ENCODE assay signal across 19 cellular contexts in the genomic region with DNA sequence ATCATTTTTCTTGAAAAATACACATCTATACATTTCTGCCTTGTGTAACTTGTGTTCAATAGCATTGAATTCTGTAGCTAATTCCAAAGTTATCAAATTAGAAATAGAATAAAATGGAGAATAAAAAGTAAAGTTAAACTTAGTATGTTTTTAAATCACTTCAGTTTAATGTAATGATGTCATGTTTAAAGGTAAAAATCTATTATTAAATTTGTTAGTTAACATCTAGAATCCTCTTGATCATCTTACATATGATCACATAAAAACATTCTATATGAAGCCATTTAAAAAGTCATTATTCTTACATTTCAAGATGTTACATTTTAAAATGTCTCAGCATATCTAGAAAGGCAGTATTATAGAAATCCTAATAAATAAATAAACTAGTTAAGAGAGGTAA.
DNase-seq lines count a peak whose midpoint lies in the region; FAIRE-seq and TF ChIP-seq lines count a peak whose summit lies in the region.
"Had no signal": no experiment of that assay in that cellular context is flagged by ENCODE, and none has a peak within 500 bp of the region (broad histone marks: within the 10 kb centered on the region; RNA-seq: fewer than 3 reads in every experiment).

No MANE protein-coding gene starts in this region.

- H3K36me3 ChIP-seq in left ventricle myocardium inferior = no peaks in the 10 kb centered on the region

- DNase-seq in ecto neural progenitor cell (ENCODE audit: low spot score) (no peak), caudate nucleus (lab: John Stamatoyannopoulos, UW) (no peak), NCI-H510A (lab: John Stamatoyannopoulos, UW) (no peak), left ventricle myocardium inferior (no peak)
- DNase-seq: 8988T; CD4-positive, alpha-beta T cell; DND-41; EL; H9; IMR-90 had no signal

- H3K9me3 ChIP-seq in left ventricle myocardium inferior (replicated peaks) = no peaks in the 10 kb centered on the region

- no peaks in the 10 kb centered on the region for H3K4me1 ChIP-seq in left ventricle myocardium inferior

- no peak overlapping the region for H3K4me3 ChIP-seq in left ventricle myocardium inferior
- H3K4me3 ChIP-seq: K562 had no signal

- no peak overlapping the region for H3K27ac ChIP-seq in caudate nucleus (ENCODE audit: low read depth, low read length)
- H3K27ac ChIP-seq in left ventricle myocardium inferior (replicated peaks) = no peak overlapping the region
- H3K27ac ChIP-seq: C4-2B, HL-60 had no signal

- TF ChIP-seq CTCF in left ventricle myocardium inferior (IDR thresholded peaks at IDR 0.05; ENCODE audit: borderline replicate concordance) = no peak

- intact Hi-C loops in left ventricle myocardium inferior (cut with micrococcal nuclease) = no loop called here

- FAIRE-seq in A204.1 (lab: Jason Lieb, UNC) = peak; percentile 74
- peak; percentile 37 for FAIRE-seq in G401.6 (lab: Jason Lieb, UNC)
- FAIRE-seq in TTC549 (lab: Jason Lieb, UNC) = peak; percentile 96
- peak; percentile 47 for FAIRE-seq in islet of Langerhans (lab: Jason Lieb, UNC)
- FAIRE-seq: GM12891, GM19239, K562 had no signal

- no peaks in the 10 kb centered on the region for H3K27me3 ChIP-seq in left ventricle myocardium inferior (ENCODE audit: low read depth)
